22 cellular contexts compared by ENCODE assay signal in the genomic region with DNA sequence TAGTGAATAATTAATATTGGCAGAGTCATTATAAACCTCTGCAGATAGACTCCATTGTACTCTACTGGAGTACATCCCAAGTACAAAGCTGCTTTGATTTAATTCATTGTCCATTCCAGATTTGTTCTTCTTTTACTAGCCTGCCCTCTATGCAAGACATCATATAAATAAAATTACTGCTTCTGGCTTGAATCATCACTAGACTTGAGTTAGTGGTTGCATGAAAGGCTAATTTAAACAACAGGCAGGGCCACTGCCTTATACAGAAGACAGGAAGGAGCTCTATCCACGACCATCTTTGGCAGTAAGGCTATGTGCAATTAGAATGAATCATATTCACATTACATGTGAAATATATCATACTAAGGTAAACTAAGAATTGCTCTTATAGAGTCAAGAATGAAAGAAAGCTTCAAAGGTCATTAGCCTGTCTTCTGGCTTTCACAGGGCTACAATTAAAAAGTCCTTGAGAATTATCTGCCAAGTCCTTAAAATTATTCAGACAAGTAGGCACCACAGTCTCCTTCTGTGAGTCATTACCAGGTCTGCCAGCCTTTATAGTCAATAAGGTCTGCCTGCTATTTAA.
DNase-seq lines count a peak whose midpoint lies in the region; ATAC-seq, FAIRE-seq and TF ChIP-seq lines count a peak whose summit lies in the region.
"Had no signal": no experiment of that assay in that cellular context is flagged by ENCODE, and none has a peak within 500 bp of the region (broad histone marks: within the 10 kb centered on the region; RNA-seq: fewer than 3 reads in every experiment).

No MANE protein-coding gene starts in this region.

- no peak overlapping the region for H3K9ac ChIP-seq in HepG2 (ENCODE audit: insufficient read depth, low read depth, low read length)

- no peak for ATAC-seq in HepG2
- no peak for ATAC-seq in GM18867 (IDR thresholded peaks at IDR 0.05; ENCODE audit: unreplicated experiment)
- ATAC-seq: activated naive CD8-positive, alpha-beta T cell treated with anti-CD3 and anti-CD28 coated beads, Interleukin-2, amount 50 U/mL, for 24 hours; activated T-helper 17 cell treated with anti-CD3 and anti-CD28 coated beads, Interleukin-2, amount 50 U/mL, for 72 hours; sciatic nerve had no signal

- peak overlapping the region; percentile 59 for H3K27ac Mint-ChIP-seq in mesothelial cell of epicardium
- H3K27ac Mint-ChIP-seq: activated naive CD8-positive, alpha-beta T cell treated with anti-CD3 and anti-CD28 coated beads, Interleukin-2, amount 50 U/mL, for 24 hours; activated T-helper 17 cell treated with anti-CD3 and anti-CD28 coated beads, Interleukin-2, amount 50 U/mL, for 72 hours; IgD-negative memory B cell; T-helper 1 cell treated with Interleukin-12 subunit alpha and Interleukin-12 subunit beta and Interleukin-4 antibody, amounts not matched to agents 30 μg/mL and 1 μg/mL, for 36 hours had no signal

- no peak overlapping the region for H3K27ac ChIP-seq in HepG2 (ENCODE audit: extremely low read length, insufficient read depth, low read length)
- H3K27ac ChIP-seq: hepatocyte, vagina had no signal

- WGBS in HepG2 (ENCODE audit: low lambda C conversion rate): 0% methylated on average over 1 of the region's 1 CpG

- no peak for TF ChIP-seq POLR2A in HepG2 (IDR thresholded peaks at IDR 0.05; ENCODE audit: insufficient read depth in 1 of 2, low read depth in 2 of 2, low read length in 2 of 2)

- CTCF ChIA-PET in HepG2 (lab: Yijun Ruan, JAX; ENCODE audit: low intra/inter-chr PET ratio, low total read pairs): no interaction called here

- TF ChIP-seq EP300 in HepG2 (IDR thresholded peaks at IDR 0.05; ENCODE audit: low read depth in 2 of 2, low read length in 2 of 2) (no peak), HepG2 (CRISPR knock-in tag; IDR thresholded peaks at IDR 0.05; ENCODE audit: borderline replicate concordance) (no peak)

- H3K79me2 ChIP-seq in HepG2 (ENCODE audit: insufficient read depth, low read length): no peaks in the 10 kb centered on the region
- H3K79me2 ChIP-seq: hepatocyte had no signal

- H3K4me2 ChIP-seq in HepG2 (ENCODE audit: low read depth, low read length): no peak overlapping the region
- H3K4me2 ChIP-seq: hepatocyte had no signal

- DNase-seq in BE2C (peak; percentile 25), MG63 (peak; percentile 62), amniotic epithelial cell (ENCODE audit: low read depth) (peak; percentile 0), mesothelial cell of epicardium (ENCODE audit: low spot score in 2 of 2, unreplicated experiment in 2 of 2) (no peak), NCI-H748 (lab: John Stamatoyannopoulos, UW; ENCODE audit: unreplicated experiment) (no peak), HepG2 (ENCODE audit: low spot score) (no peak), DMS153 (lab: John Stamatoyannopoulos, UW) (no peak)
- DNase-seq: activated naive CD8-positive, alpha-beta T cell treated with anti-CD3 and anti-CD28 coated beads, Interleukin-2, amount 50 U/mL, for 24 hours; effector memory CD4-positive, alpha-beta T cell; islet precursor cell; MV-4-11; NCI-H2171 treated with DMSO at 0.1 percent for 48 hours; NK-92 treated with Interleukin-12 subunit alpha and Interleukin-12 subunit beta, amount 100 ng/mL, for 24 hours; stimulated activated CD4-positive, alpha-beta T cell treated with anti-CD3 and anti-CD28 coated beads, Interleukin-2, amount 100 ng/mL, for 24 hours had no signal

- no peaks in the 10 kb centered on the region for H3K9me3 ChIP-seq in BE2C
- no peaks in the 10 kb centered on the region for H3K9me3 ChIP-seq in MG63
- H3K9me3 ChIP-seq in HepG2 (ENCODE audit: low read length): peaks cover 40% of the 10 kb centered on the region
- H3K9me3 ChIP-seq: vagina had no signal

- TF ChIP-seq CTCF in BE2C (IDR thresholded peaks at IDR 0.05; ENCODE audit: low read depth, low read length): no peak
- no peak for TF ChIP-seq CTCF in mesothelial cell of epicardium (IDR thresholded peaks at IDR 0.05; ENCODE audit: unreplicated experiment)
- no peak for TF ChIP-seq CTCF in HepG2 (CRISPR knock-in tag; IDR thresholded peaks at IDR 0.05)

- H3K4me1 Mint-ChIP-seq in mesothelial cell of epicardium: peaks cover 49% of the 10 kb centered on the region
- H3K4me1 Mint-ChIP-seq: activated naive CD8-positive, alpha-beta T cell treated with anti-CD3 and anti-CD28 coated beads, Interleukin-2, amount 50 U/mL, for 24 hours; activated T-helper 17 cell treated with anti-CD3 and anti-CD28 coated beads, Interleukin-2, amount 50 U/mL, for 72 hours; central memory CD8-positive, alpha-beta T cell; IgD-negative memory B cell had no signal

- no peaks in the 10 kb centered on the region for H3K36me3 Mint-ChIP-seq in mesothelial cell of epicardium

- POLR2A ChIA-PET in HepG2 (lab: Yijun Ruan, JAX): no interaction called here

- H3K4me3 ChIP-seq in BE2C (ENCODE audit: low read depth, low read length): no peak overlapping the region
- H3K4me3 ChIP-seq in MG63: no peak overlapping the region
- H3K4me3 ChIP-seq in HepG2 (replicated peaks in 1 of 3; ENCODE audit: insufficient read depth in 1 of 3, low read depth in 2 of 3, low read length in 3 of 3): no peak overlapping the region
- H3K4me3 ChIP-seq: hepatocyte, vagina had no signal

- H3K27me3 Mint-ChIP-seq in mesothelial cell of epicardium (ENCODE audit: low read depth): no peaks in the 10 kb centered on the region
- H3K27me3 Mint-ChIP-seq: activated naive CD8-positive, alpha-beta T cell treated with anti-CD3 and anti-CD28 coated beads, Interleukin-2, amount 50 U/mL, for 24 hours; activated T-helper 17 cell treated with anti-CD3 and anti-CD28 coated beads, Interleukin-2, amount 50 U/mL, for 72 hours; central memory CD8-positive, alpha-beta T cell; IgD-negative memory B cell had no signal

- intact Hi-C loops in HepG2 (cut with micrococcal nuclease; ENCODE audit: unreplicated experiment): no loop called here

- H2AFZ ChIP-seq in HepG2 (ENCODE audit: low read length): no peak overlapping the region
- H2AFZ ChIP-seq: hepatocyte had no signal

- no peaks in the 10 kb centered on the region for H4K20me1 ChIP-seq in HepG2 (ENCODE audit: insufficient read depth, low read length)

- no peaks in the 10 kb centered on the region for H3K27me3 ChIP-seq in BE2C
- H3K27me3 ChIP-seq in MG63: no peaks in the 10 kb centered on the region
- no peaks in the 10 kb centered on the region for H3K27me3 ChIP-seq in HepG2 (ENCODE audit: control insufficient read depth in 1 of 2, insufficient read depth in 2 of 2, low read length in 2 of 2)
- H3K27me3 ChIP-seq: hepatocyte, vagina had no signal

- H3K36me3 ChIP-seq in BE2C (no peaks in the 10 kb centered on the region), MG63 (no peaks in the 10 kb centered on the region), HepG2 (replicated peaks in 1 of 2; ENCODE audit: control insufficient read depth in 1 of 2, insufficient read depth in 2 of 2, low read length in 2 of 2) (no peaks in the 10 kb centered on the region)
- H3K36me3 ChIP-seq: vagina had no signal

- peaks cover 7% of the 10 kb centered on the region for H3K9me3 Mint-ChIP-seq in mesothelial cell of epicardium
- H3K9me3 Mint-ChIP-seq: activated T-helper 17 cell treated with anti-CD3 and anti-CD28 coated beads, Interleukin-2, amount 50 U/mL, for 72 hours; T-helper 1 cell treated with Interleukin-12 subunit alpha and Interleukin-12 subunit beta and Interleukin-4 antibody, amounts not matched to agents 30 μg/mL and 1 μg/mL, for 36 hours had no signal

- TF ChIP-seq RAD21 in HepG2 (CRISPR knock-in tag; IDR thresholded peaks at IDR 0.05): no peak

- FAIRE-seq in HepG2 (lab: Jason Lieb, UNC): no peak

- in situ Hi-C loops in HepG2 (cut with HindIII; ENCODE audit: extremely low pct_ligation_motif_present, low pct_unique_long_range_greater_than_20kb): no loop called here

- H3K4me1 ChIP-seq in BE2C (peaks cover 20% of the 10 kb centered on the region), HepG2 (ENCODE audit: insufficient read depth, low read length) (no peaks in the 10 kb centered on the region)

- no TSS peak for BruUV-seq in HepG2 (replicated peaks; lab: Mats Ljungman, UMichigan)

- H3K4me3 Mint-ChIP-seq in mesothelial cell of epicardium: no peak overlapping the region
- H3K4me3 Mint-ChIP-seq: activated naive CD8-positive, alpha-beta T cell treated with anti-CD3 and anti-CD28 coated beads, Interleukin-2, amount 50 U/mL, for 24 hours; activated T-helper 17 cell treated with anti-CD3 and anti-CD28 coated beads, Interleukin-2, amount 50 U/mL, for 72 hours; central memory CD8-positive, alpha-beta T cell; IgD-negative memory B cell; T-helper 1 cell treated with Interleukin-12 subunit alpha and Interleukin-12 subunit beta and Interleukin-4 antibody, amounts not matched to agents 30 μg/mL and 1 μg/mL, for 36 hours had no signal

TF ChIP-seq in HepG2, 621 proteins besides CTCF, POLR2A, EP300 and RAD21:
- TF ChIP-seq ZNF761 (CRISPR knock-in tag; conservative IDR thresholded peaks at IDR 0.05) (no peak), CHD2 (IDR thresholded peaks at IDR 0.05; ENCODE audit: low read depth, low read length) (no peak), ZNF414 (CRISPR knock-in tag; IDR thresholded peaks at IDR 0.05) (no peak), ZNF383 (CRISPR knock-in tag; IDR thresholded peaks at IDR 0.05; ENCODE audit: borderline replicate concordance) (no peak), ZNF343 (CRISPR knock-in tag; IDR thresholded peaks at IDR 0.05) (no peak), ZNF547 (CRISPR knock-in tag; IDR thresholded peaks at IDR 0.05) (no peak), ZBTB7A (CRISPR knock-in tag; IDR thresholded peaks at IDR 0.05) (no peak), ARHGAP35 (CRISPR knock-in tag; IDR thresholded peaks at IDR 0.05; ENCODE audit: borderline replicate concordance) (no peak)

Comparison
In these comparisons a context has a peak if more than half of its experiments do, and no peak if none do; other contexts are left out.
1. DNase-seq: peak in BE2C (single experiment), MG63 (single experiment) and amniotic epithelial cell (single experiment); none in mesothelial cell of epicardium (0 of 2), NCI-H748 (single experiment), HepG2 (single experiment) and DMS153 (single experiment).